1 cellular context compared by ENCODE assay signal in genomic region chr1:187516874-187517273, GRCh38.
TF ChIP-seq lines count a peak whose summit lies in the region.

No MANE protein-coding gene starts in this region.

TF ChIP-seq in SK-N-SH treated with all-trans-retinoic acid at 6 μM for 48 hours, 23 proteins besides CTCF, POLR2A, EP300 and RAD21 (continued from another document):
- TF ChIP-seq, protein P1, sequence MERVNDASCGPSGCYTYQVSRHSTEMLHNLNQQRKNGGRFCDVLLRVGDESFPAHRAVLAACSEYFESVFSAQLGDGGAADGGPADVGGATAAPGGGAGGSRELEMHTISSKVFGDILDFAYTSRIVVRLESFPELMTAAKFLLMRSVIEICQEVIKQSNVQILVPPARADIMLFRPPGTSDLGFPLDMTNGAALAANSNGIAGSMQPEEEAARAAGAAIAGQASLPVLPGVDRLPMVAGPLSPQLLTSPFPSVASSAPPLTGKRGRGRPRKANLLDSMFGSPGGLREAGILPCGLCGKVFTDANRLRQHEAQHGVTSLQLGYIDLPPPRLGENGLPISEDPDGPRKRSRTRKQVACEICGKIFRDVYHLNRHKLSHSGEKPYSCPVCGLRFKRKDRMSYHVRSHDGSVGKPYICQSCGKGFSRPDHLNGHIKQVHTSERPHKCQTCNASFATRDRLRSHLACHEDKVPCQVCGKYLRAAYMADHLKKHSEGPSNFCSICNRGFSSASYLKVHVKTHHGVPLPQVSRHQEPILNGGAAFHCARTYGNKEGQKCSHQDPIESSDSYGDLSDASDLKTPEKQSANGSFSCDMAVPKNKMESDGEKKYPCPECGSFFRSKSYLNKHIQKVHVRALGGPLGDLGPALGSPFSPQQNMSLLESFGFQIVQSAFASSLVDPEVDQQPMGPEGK (CRISPR knock-in tag; IDR thresholded peaks at IDR 0.05; ENCODE audit: borderline replicate concordance) = no peak
- TF ChIP-seq ZFP3 (CRISPR knock-in tag; IDR thresholded peaks at IDR 0.05) (no peak), ZNF8 (CRISPR knock-in tag; IDR thresholded peaks at IDR 0.05) (no peak), ARNTL (CRISPR knock-in tag; IDR thresholded peaks at IDR 0.05; ENCODE audit: borderline replicate concordance, low read depth) (no peak)
